22 cellular contexts compared by ENCODE assay signal in genomic region chr10:17138450-17139062, GRCh38.
"Had no signal": no experiment of that assay in that cellular context is flagged by ENCODE, and none has a peak within 500 bp of the region (broad histone marks: within the 10 kb centered on the region; RNA-seq: fewer than 3 reads in every experiment).

No MANE protein-coding gene starts in this region.

- H3K27me3 ChIP-seq: adrenal gland, gastroesophageal sphincter, heart right ventricle, tibial artery, vagina had no signal

- H3K4me1 Mint-ChIP-seq: memory B cell; stimulated activated naive B cell treated with anti-CD40 and anti-IgM and Interleukin-4, amounts not matched to agents 10 μg/mL and 1 μg/mL and 100 μg/mL, for 72 hours had no signal

- H3K27ac Mint-ChIP-seq: activated CD4-positive, alpha-beta memory T cell treated with anti-CD3 and anti-CD28 coated beads, Interleukin-2, amount 10 ng/mL, durations not matched to agents 7 days and 5 days; activated naive CD4-positive, alpha-beta T cell treated with anti-CD3 and anti-CD28 coated beads, Interleukin-2, amount 50 U/mL, for 24 hours; memory B cell; stimulated activated naive B cell treated with anti-CD40 and anti-IgM and Interleukin-4, amounts not matched to agents 10 μg/mL and 1 μg/mL and 100 μg/mL, for 72 hours had no signal

- H3K9me3 Mint-ChIP-seq: activated CD4-positive, alpha-beta memory T cell treated with anti-CD3 and anti-CD28 coated beads, Interleukin-2, amount 10 ng/mL, durations not matched to agents 7 days and 5 days; activated naive CD4-positive, alpha-beta T cell treated with anti-CD3 and anti-CD28 coated beads, Interleukin-2, amount 50 U/mL, for 24 hours; natural killer cell treated with Interleukin-12 subunit alpha and Interleukin-12 subunit beta and Interleukin-15 and Interleukin-18, amount 100 ng/mL, for 72 hours had no signal

- H3K4me3 Mint-ChIP-seq: activated CD4-positive, alpha-beta memory T cell treated with anti-CD3 and anti-CD28 coated beads, Interleukin-2, amount 10 ng/mL, durations not matched to agents 7 days and 5 days; activated naive CD4-positive, alpha-beta T cell treated with anti-CD3 and anti-CD28 coated beads, Interleukin-2, amount 50 U/mL, for 24 hours; brain; memory B cell; natural killer cell treated with Interleukin-12 subunit alpha and Interleukin-12 subunit beta and Interleukin-15 and Interleukin-18, amount 100 ng/mL, for 72 hours; stimulated activated naive B cell treated with anti-CD40 and anti-IgM and Interleukin-4, amounts not matched to agents 10 μg/mL and 1 μg/mL and 100 μg/mL, for 72 hours had no signal

- H3K27ac ChIP-seq: adrenal gland, coronary artery, gastroesophageal sphincter, heart right ventricle, skin epidermis, tibial artery, vagina had no signal

- ATAC-seq: gastroesophageal sphincter; heart right ventricle; left ventricle myocardium superior; natural killer cell treated with Interleukin-12 subunit alpha and Interleukin-12 subunit beta and Interleukin-15 and Interleukin-18, amount 100 ng/mL, for 72 hours; stimulated activated naive B cell treated with anti-CD40 and anti-IgM and Interleukin-4, amounts not matched to agents 10 μg/mL and 1 μg/mL and 100 μg/mL, for 72 hours had no signal

- H3K27me3 Mint-ChIP-seq: activated naive CD4-positive, alpha-beta T cell treated with anti-CD3 and anti-CD28 coated beads, Interleukin-2, amount 50 U/mL, for 24 hours had no signal

- H3K9me3 ChIP-seq: adrenal gland, gastroesophageal sphincter, heart right ventricle, tibial artery, vagina had no signal

- DNase-seq: activated CD4-positive, alpha-beta memory T cell treated with anti-CD3 and anti-CD28 coated beads, Interleukin-2, amount 10 ng/mL, durations not matched to agents 7 days and 5 days; activated effector memory CD4-positive, alpha-beta T cell treated with anti-CD3 and anti-CD28 coated beads, Interleukin-2, amount 50 U/mL, for 16 hours; activated T-cell treated with anti-CD3 and anti-CD28 coated beads, Interleukin-2, amount 50 U/mL, for 48 hours; adrenal gland; central memory CD4-positive, alpha-beta T cell; effector CD4-positive, alpha-beta T cell; heart right ventricle; left ventricle myocardium superior; nucleus accumbens; posterior cingulate gyrus; stimulated activated CD4-positive, alpha-beta T cell treated with anti-CD3 and anti-CD28 coated beads, Interleukin-15, amount 100 ng/mL, for 24 hours; stimulated activated CD4-positive, alpha-beta T cell treated with anti-CD3 and anti-CD28 coated beads, Interleukin-4, amount 100 ng/mL, for 1 hour; stimulated activated naive B cell treated with anti-CD40 and anti-IgM and Interleukin-4, amounts not matched to agents 10 μg/mL and 1 μg/mL and 100 μg/mL, for 72 hours; tibial artery had no signal
